Comparison of ENCODE assay signal across 8 cellular contexts in the genomic region with DNA sequence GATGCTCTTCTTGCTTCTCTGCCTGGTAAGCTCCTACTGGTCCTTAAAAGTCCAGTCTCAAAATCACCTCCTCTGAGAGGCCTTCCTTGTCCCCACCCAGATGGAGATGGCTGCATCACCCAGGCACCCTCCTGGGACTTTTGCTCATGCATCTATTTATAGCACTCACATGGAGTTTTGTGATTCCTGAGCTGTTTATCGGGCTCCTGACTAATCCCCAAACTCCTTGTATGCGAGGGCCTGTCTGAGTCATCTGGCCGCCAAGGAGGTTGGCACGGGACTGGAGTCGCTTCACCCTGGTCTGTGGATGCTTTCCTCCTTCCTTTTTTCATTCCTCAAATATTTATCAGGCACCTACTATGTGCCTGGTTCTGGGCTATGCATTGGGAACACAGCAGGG. TPM values are rescaled to one million over a fixed set of nuclear protein-coding genes. Genes with fewer than 3 reads are reported as not detected.
DNase-seq lines count a peak whose midpoint lies in the region; ATAC-seq, FAIRE-seq and TF ChIP-seq lines count a peak whose summit lies in the region.

No MANE protein-coding gene starts in this region.

- DNase-seq in COLO829 (ENCODE audit: low spot score) (peak; percentile 89), NCI-H460 (ENCODE audit: extremely low read depth, low read depth) (peak; percentile 66), esophagus squamous epithelium (lab: John Stamatoyannopoulos, UW) (no peak), progenitor cell of endocrine pancreas (ENCODE audit: low spot score, unreplicated experiment) (no peak), frontal cortex (ENCODE audit: low spot score in 2 of 2) (no peak), retina (no peak)

- no peaks in the 10 kb centered on the region for H3K36me3 ChIP-seq in esophagus squamous epithelium

- H3K4me3 ChIP-seq in esophagus squamous epithelium: no peak overlapping the region

- H3K27me3 ChIP-seq in esophagus squamous epithelium: no peaks in the 10 kb centered on the region

- no peaks in the 10 kb centered on the region for H3K9me3 Mint-ChIP-seq in progenitor cell of endocrine pancreas (ENCODE audit: low read depth)

- no peak for TF ChIP-seq POLR2A in esophagus squamous epithelium (IDR thresholded peaks at IDR 0.05)

- intact Hi-C loops in esophagus squamous epithelium (cut with DNase I): loop anchor here (5.0 kb wide), 1 partner anchor 230 kb away; no protein-coding TSS in a partner anchor

- peaks cover 14% of the 10 kb centered on the region for H3K4me1 Mint-ChIP-seq in progenitor cell of endocrine pancreas (ENCODE audit: low read depth)

- FAIRE-seq in frontal cortex (lab: Jason Lieb, UNC): no peak

- no peak for ATAC-seq in GM19455 (IDR thresholded peaks at IDR 0.05; ENCODE audit: unreplicated experiment)
- ATAC-seq in GM18858 (IDR thresholded peaks at IDR 0.05; ENCODE audit: unreplicated experiment): no peak

- no peaks in the 10 kb centered on the region for H3K9me3 ChIP-seq in esophagus squamous epithelium

- H3K36me3 Mint-ChIP-seq in progenitor cell of endocrine pancreas (ENCODE audit: insufficient read depth): no peaks in the 10 kb centered on the region

- H3K27ac ChIP-seq in esophagus squamous epithelium: peak overlapping the region; percentile 4 to 97 (median 92)

- TF ChIP-seq CTCF in esophagus squamous epithelium (IDR thresholded peaks at IDR 0.05): no peak
- TF ChIP-seq CTCF in progenitor cell of endocrine pancreas (IDR thresholded peaks at IDR 0.05; ENCODE audit: unreplicated experiment): no peak

- H3K4me3 Mint-ChIP-seq in progenitor cell of endocrine pancreas (ENCODE audit: low read depth): peak overlapping the region; percentile 31

- peaks cover 54% of the 10 kb centered on the region for H3K27me3 Mint-ChIP-seq in progenitor cell of endocrine pancreas

- H3K27ac Mint-ChIP-seq in progenitor cell of endocrine pancreas: no peak overlapping the region

- H3K4me1 ChIP-seq in esophagus squamous epithelium: peaks cover 29 to 71% (median 31%) of the 10 kb centered on the region in 3 donors

- WGBS in esophagus squamous epithelium, 2 donors: 25 to 35% methylated on average over 5 of the region's 5 CpGs

RNA-seq across cellular contexts. Expression of a gene that starts 2.3 kb away (rescaled TPM):
- total RNA-seq in NCI-H460 (2014; rRNA removed; shearing (Covaris generic)): 18.6 and 23.9 TPM in 2 replicates
- 45.0 and 68.6 TPM in 2 replicates for polyA plus RNA-seq in NCI-H460 (2014; cell fraction: nucleus; rRNA removed)
- total RNA-seq in esophagus squamous epithelium (10 to 100 TPM; 24.1 to 53.6 (median 38.4) TPM), progenitor cell of endocrine pancreas (24.7 and 26.2 TPM in 2 replicates), frontal cortex (2.0 TPM)

RNA-seq across cellular contexts. Expression of a gene that starts 29.0 kb away (rescaled TPM):
- 2.2 TPM in 2 replicates for total RNA-seq in NCI-H460 (2014; rRNA removed; shearing (Covaris generic))
- polyA plus RNA-seq in NCI-H460 (2014; cell fraction: nucleus; rRNA removed): 0.11 and 0.65 TPM in 2 replicates
- 1 to 10 TPM; 2.4 to 5.1 (median 3.2) TPM for total RNA-seq in esophagus squamous epithelium
- total RNA-seq in progenitor cell of endocrine pancreas: 13.5 TPM in 2 replicates
- 1.6 TPM for total RNA-seq in frontal cortex

Comparison
In these comparisons a context has a peak if more than half of its experiments do, and no peak if none do; other contexts are left out.
1. DNase-seq: peak in COLO829 (single experiment) and NCI-H460 (single experiment); none in esophagus squamous epithelium (single experiment), progenitor cell of endocrine pancreas (single experiment), frontal cortex (0 of 2) and retina (single experiment).